ENCODE assay signal across 18 cellular contexts in genomic region chr2:158782126-158782525, GRCh38. TPM values are rescaled to one million over a fixed set of nuclear protein-coding genes. Genes with fewer than 3 reads are reported as not detected.
DNase-seq lines count a peak whose midpoint lies in the region; ATAC-seq, FAIRE-seq and TF ChIP-seq lines count a peak whose summit lies in the region.
"Had no signal": no experiment of that assay in that cellular context is flagged by ENCODE, and none has a peak within 500 bp of the region (broad histone marks: within the 10 kb centered on the region; RNA-seq: fewer than 3 reads in every experiment).

No MANE protein-coding gene starts in this region.

- no peak overlapping the region for H2AFZ ChIP-seq in K562 (ENCODE audit: low read depth, low read length)
- H2AFZ ChIP-seq in keratinocyte (ENCODE audit: control insufficient read depth, low read length) = peak overlapping the region; percentile 4

- WGBS in K562 (ENCODE audit: insufficient coverage, low coverage, missing lambda C conversion rate) = 40% methylated on average over 10 of the region's 11 CpGs

- no peaks in the 10 kb centered on the region; the same call in 1 of the 2 replicates for H3K9me3 ChIP-seq in K562 (replicated peaks; ENCODE audit: control insufficient read depth, insufficient read depth, low read depth, low read length)
- H3K9me3 ChIP-seq in keratinocyte (ENCODE audit: control insufficient read depth, low read depth, low read length) = no peaks in the 10 kb centered on the region

- no peaks in the 10 kb centered on the region for H3K36me3 Mint-ChIP-seq in activated naive CD4-positive, alpha-beta T cell treated with anti-CD3 and anti-CD28 coated beads, Interleukin-2, amount 10 ng/mL, durations not matched to agents 7 days and 5 days
- H3K36me3 Mint-ChIP-seq: CD4-positive, alpha-beta memory T cell had no signal

- H3K79me2 ChIP-seq in K562 (ENCODE audit: control insufficient read depth, insufficient read depth, low read length) (no peaks in the 10 kb centered on the region), keratinocyte (ENCODE audit: control insufficient read depth, insufficient read depth, low read length) (no peaks in the 10 kb centered on the region)

- ATAC-seq in K562 (no peak), HG03045 (IDR thresholded peaks at IDR 0.05; ENCODE audit: unreplicated experiment) (no peak)

- TF ChIP-seq CTCF in K562 (IDR thresholded peaks at IDR 0.05 in 2 of 3, conservative IDR thresholded peaks at IDR 0.05 in 1 of 3; ENCODE audit: insufficient read depth in 2 of 3, low read depth in 1 of 3, low read length in 3 of 3) = no peak
- no peak for TF ChIP-seq CTCF in keratinocyte (optimal IDR thresholded peaks at IDR 0.05 in 1 of 3, IDR thresholded peaks at IDR 0.05 in 1 of 3, conservative IDR thresholded peaks at IDR 0.05 in 1 of 3; ENCODE audit: extremely low read depth in 1 of 3, insufficient read depth in 2 of 3, low read length in 3 of 3)

- H3K9me1 ChIP-seq in K562 (ENCODE audit: control insufficient read depth, insufficient read depth, low read length) = no peaks in the 10 kb centered on the region
- no peaks in the 10 kb centered on the region for H3K9me1 ChIP-seq in keratinocyte (ENCODE audit: control insufficient read depth, extremely low read depth, insufficient read depth, low read length)

- TF ChIP-seq POLR2A in K562 (conservative IDR thresholded peaks at IDR 0.05) (no peak), erythroblast (IDR thresholded peaks at IDR 0.05; ENCODE audit: low read length) (no peak)

- no peaks in the 10 kb centered on the region for H3K4me1 Mint-ChIP-seq in activated naive CD4-positive, alpha-beta T cell treated with anti-CD3 and anti-CD28 coated beads, Interleukin-2, amount 10 ng/mL, durations not matched to agents 7 days and 5 days
- H3K4me1 Mint-ChIP-seq: CD4-positive, alpha-beta memory T cell had no signal

- H3K9ac ChIP-seq in K562 (ENCODE audit: insufficient read depth in 1 of 2, low read depth in 2 of 2, low read length in 2 of 2) (no peak overlapping the region), keratinocyte (ENCODE audit: control insufficient read depth, extremely low read depth, insufficient read depth, low read length) (no peak overlapping the region)

- H3K4me3 Mint-ChIP-seq in activated naive CD4-positive, alpha-beta T cell treated with anti-CD3 and anti-CD28 coated beads, Interleukin-2, amount 10 ng/mL, durations not matched to agents 7 days and 5 days = no peak overlapping the region
- H3K4me3 Mint-ChIP-seq: CD4-positive, alpha-beta memory T cell had no signal

- no peaks in the 10 kb centered on the region for H4K20me1 ChIP-seq in K562 (replicated peaks; ENCODE audit: control insufficient read depth, insufficient read depth, low read length)
- H4K20me1 ChIP-seq in keratinocyte (ENCODE audit: control insufficient read depth, extremely low read depth, insufficient read depth, low read length) = no peaks in the 10 kb centered on the region

- H3K27me3 Mint-ChIP-seq in activated naive CD4-positive, alpha-beta T cell treated with anti-CD3 and anti-CD28 coated beads, Interleukin-2, amount 10 ng/mL, durations not matched to agents 7 days and 5 days = no peaks in the 10 kb centered on the region

- in situ Hi-C loops in K562 (cut with MboI) = no loop called here

- no peak for TF ChIP-seq RAD21 in K562 (CRISPR knock-in tag; conservative IDR thresholded peaks at IDR 0.05 in 1 of 2, IDR thresholded peaks at IDR 0.05 in 1 of 2)

- no peak overlapping the region for H3K4me3 ChIP-seq in K562
- H3K4me3 ChIP-seq in keratinocyte (ENCODE audit: control insufficient read depth in 2 of 3, extremely low read depth in 1 of 3, insufficient read depth in 2 of 3, low read depth in 1 of 3, low read length in 3 of 3) = no peak overlapping the region
- H3K4me3 ChIP-seq in skin epidermis = no peak overlapping the region

- CTCF ChIA-PET in K562 (lab: Yijun Ruan, JAX; ENCODE audit: low intra/inter-chr PET ratio) = no interaction called here
- CTCF ChIA-PET in activated naive CD4-positive, alpha-beta T cell treated with anti-CD3 and anti-CD28 coated beads, Interleukin-2, amount 10 ng/mL, durations not matched to agents 7 days and 5 days (lab: Charles Lee) = no interaction called here

- peaks cover 9 to 12% of the 10 kb centered on the region in 2 experiments for H3K27me3 ChIP-seq in K562 (ENCODE audit: control insufficient read depth in 2 of 2, insufficient read depth in 2 of 2, low read length in 2 of 2)
- H3K27me3 ChIP-seq in keratinocyte (ENCODE audit: control insufficient read depth, extremely low read depth, insufficient read depth, low read length) = no peaks in the 10 kb centered on the region

- no TSS peak for BruUV-seq in K562 (replicated peaks; lab: Mats Ljungman, UMichigan)

- POLR2A ChIA-PET in K562 (lab: Yijun Ruan, JAX) = interaction anchor here (0.6 kb wide), 1 partner anchor 349 kb away, joined by 3 read pairs; no protein-coding TSS in a partner anchor

- dilution Hi-C loops in keratinocyte (cut with MboI; ENCODE audit: extremely low pct_ligation_motif_present, low sequenced_read_pairs) = no loop called here

- FAIRE-seq in K562 (lab: Jason Lieb, UNC) = peak; percentile 37
- no peak for FAIRE-seq in keratinocyte (lab: Jason Lieb, UNC)
- FAIRE-seq: H54 had no signal

- H3K9me3 Mint-ChIP-seq in activated naive CD4-positive, alpha-beta T cell treated with anti-CD3 and anti-CD28 coated beads, Interleukin-2, amount 10 ng/mL, durations not matched to agents 7 days and 5 days = no peaks in the 10 kb centered on the region

- DNase-seq in NCI-H2171 treated with DMSO at 0.1 percent for 48 hours (lab: John Stamatoyannopoulos, UW) (peak; percentile 18), NCI-H2171 (lab: John Stamatoyannopoulos, UW) (no peak), K562 (ENCODE audit: extremely low read depth in 1 of 4, low spot score in 3 of 4) (no peak), keratinocyte (ENCODE audit: low read depth, low spot score) (no peak), erythroblast (lab: John Stamatoyannopoulos, UW) (no peak)
- no peak for DNase-seq in activated naive CD4-positive, alpha-beta T cell treated with anti-CD3 and anti-CD28 coated beads, Interleukin-2, amount 10 ng/mL, durations not matched to agents 7 days and 5 days
- DNase-seq: 8988T; CD4-positive, alpha-beta memory T cell; NCI-H1436 treated with DMSO at 0.1 percent for 48 hours; NCI-H2081 treated with DMSO at 0.1 percent for 48 hours; NCI-H446 treated with DMSO at 0.1 percent for 48 hours; NCI-H774 had no signal

- no peak overlapping the region for H3K4me2 ChIP-seq in K562 (ENCODE audit: insufficient read depth, low read length)
- H3K4me2 ChIP-seq in keratinocyte (ENCODE audit: control insufficient read depth, extremely low read depth, insufficient read depth, low read depth, low read length) = peak overlapping the region; percentile 37

- intact Hi-C loops in K562 (cut with micrococcal nuclease) = no loop called here

- H3K4me1 ChIP-seq in K562 (replicated peaks in 1 of 2; ENCODE audit: control insufficient read depth in 2 of 2, insufficient read depth in 2 of 2, low read length in 2 of 2) (no peaks in the 10 kb centered on the region), keratinocyte (ENCODE audit: control insufficient read depth, extremely low read depth, insufficient read depth, low read length) (peaks cover 42% of the 10 kb centered on the region)

- H3K27ac ChIP-seq in K562 (ENCODE audit: extremely low read depth, low read depth, low read length) (no peak overlapping the region), keratinocyte (ENCODE audit: control insufficient read depth, insufficient read depth, low read length) (peak overlapping the region; percentile 51), skin epidermis (peak overlapping the region in 14 of 21 experiments; percentile 4 to 83 (median 63))
- H3K27ac ChIP-seq: HL-60, RWPE1 had no signal

- TF ChIP-seq EP300 in K562 (IDR thresholded peaks at IDR 0.05; ENCODE audit: low read length) = no peak

- H3K27ac Mint-ChIP-seq in activated naive CD4-positive, alpha-beta T cell treated with anti-CD3 and anti-CD28 coated beads, Interleukin-2, amount 10 ng/mL, durations not matched to agents 7 days and 5 days = no peak overlapping the region
- H3K27ac Mint-ChIP-seq: CD4-positive, alpha-beta memory T cell had no signal

- H3K36me3 ChIP-seq in K562 (ENCODE audit: control insufficient read depth, insufficient read depth, low read length) = no peaks in the 10 kb centered on the region
- no peaks in the 10 kb centered on the region for H3K36me3 ChIP-seq in keratinocyte (ENCODE audit: control insufficient read depth in 2 of 2, extremely low read depth in 1 of 2, insufficient read depth in 2 of 2, low read length in 2 of 2)

TF ChIP-seq in K562, 482 proteins besides CTCF, POLR2A, EP300 and RAD21 (continues in another document):
- TF ChIP-seq RB1 (IDR thresholded peaks at IDR 0.05; ENCODE audit: low read depth) = no peak

RNA-seq across cellular contexts. Expression of gene DAPL1, which starts 13.0 kb away (rescaled TPM):
- total RNA-seq in K562 (2011; cell fraction: chromatin; rRNA removed; ENCODE audit: low replicate concordance) = not detected in 2 replicates
- total RNA-seq in K562 (2011; cell fraction: nucleolus; rRNA removed) = not detected in 2 replicates
- not detected in 2 replicates for total RNA-seq in K562 (2011; cell fraction: nucleoplasm; rRNA removed)
- total RNA-seq in K562 (2014; rRNA removed) (not detected in 2 replicates), K562 (2014; rRNA removed; fragmentation: Illumina TruSeq; extraction: Trizol) (not detected in 2 replicates), K562 (2015; rRNA removed; fragmentation: Illumina TruSeq; extraction: Trizol) (not detected in 2 replicates), K562 (2021) (not detected in 2 replicates)
- polyA plus RNA-seq in K562 (2011; rRNA removed) (not detected in 2 replicates), K562 (2014; fragmentation: Illumina TruSeq; extraction: Trizol) (not detected in 2 replicates), K562 (2014; fragmentation: Nextera tagmentation; extraction: Ambion mirVana) (not detected), K562 (2014; rRNA removed) (not detected in 2 replicates), keratinocyte (1.1 to 5.9 TPM (median 4.8 TPM) in 3 replicates)
- not detected in 2 replicates for polyA plus RNA-seq in K562 (2011; cell fraction: cytosol; rRNA removed)
- polyA plus RNA-seq in K562 (2011; cell fraction: nucleus; rRNA removed) = not detected in 2 replicates
- not detected in 2 replicates for polyA plus RNA-seq in K562 (2012)
- not detected in 2 replicates for polyA minus RNA-seq in K562 (2011; rRNA and poly(A)+ RNA removed)
- not detected in 2 replicates for polyA minus RNA-seq in K562 (2011; cell fraction: cytosol; rRNA and poly(A)+ RNA removed)
- not detected in 2 replicates for polyA minus RNA-seq in K562 (2011; cell fraction: nucleus; rRNA and poly(A)+ RNA removed)
- polyA plus RNA-seq in keratinocyte (2011; ENCODE audit: low read depth) = 4.4 TPM
- 3.6 TPM in 2 replicates for polyA plus RNA-seq in keratinocyte (2011; cell fraction: cytosol; rRNA removed)
- polyA plus RNA-seq in keratinocyte (2011; cell fraction: nucleus; rRNA removed) = 1.2 and 1.8 TPM in 2 replicates
- polyA plus RNA-seq in keratinocyte (2012; ENCODE audit: low replicate concordance) = 1.2 and 42.0 TPM in 2 replicates
- 1.9 TPM in 1 of 3 replicates, not detected in the others for polyA minus RNA-seq in keratinocyte
- polyA minus RNA-seq in keratinocyte (2011; cell fraction: cytosol; rRNA and poly(A)+ RNA removed) = not detected
- polyA minus RNA-seq in keratinocyte (2011; cell fraction: nucleus; rRNA and poly(A)+ RNA removed) = not detected in 2 replicates
- total RNA-seq: CD4-positive, alpha-beta memory T cell had no signal
- polyA plus RNA-seq: BJ; CD4-positive, alpha-beta memory T cell had no signal
